Comparison of ENCODE assay signal across 19 cellular contexts in the genomic region with DNA sequence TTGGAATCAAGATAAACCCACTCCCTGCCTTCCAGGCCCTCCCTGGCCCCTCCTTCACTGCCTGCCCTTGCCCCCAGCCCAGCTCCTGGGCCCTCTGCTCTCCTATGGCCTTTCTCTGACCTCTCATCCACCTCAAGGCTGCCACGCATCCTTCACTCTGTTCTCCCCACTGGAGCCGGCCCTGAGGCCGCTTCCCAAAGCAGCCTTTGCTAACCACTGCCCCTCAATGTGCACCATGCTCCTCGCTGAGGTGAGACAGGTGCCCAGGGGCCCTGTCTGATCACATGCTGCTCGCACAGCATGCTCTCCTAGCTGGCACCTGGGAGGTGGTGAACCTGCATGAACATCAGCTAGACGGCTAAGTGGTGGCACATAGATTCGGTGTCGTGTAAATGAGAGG.
"Had no signal": no experiment of that assay in that cellular context is flagged by ENCODE, and none has a peak within 500 bp of the region (broad histone marks: within the 10 kb centered on the region; RNA-seq: fewer than 3 reads in every experiment).

No MANE protein-coding gene starts in this region.

- H3K4me3 ChIP-seq: body of pancreas, cardiac muscle cell, lower lobe of right lung, upper lobe of right lung had no signal

- H3K27me3 ChIP-seq: body of pancreas had no signal

- H3K9me3 ChIP-seq: body of pancreas, lower lobe of right lung, upper lobe of right lung had no signal

- ATAC-seq: activated CD4-positive, CD25-positive, alpha-beta regulatory T cell treated with anti-CD3 and anti-CD28 coated beads, Interleukin-2, amount 50 U/mL, for 24 hours; activated CD8-positive, alpha-beta T cell treated with anti-CD3 and anti-CD28 coated beads for 36 hours; activated naive CD8-positive, alpha-beta T cell treated with anti-CD3 and anti-CD28 coated beads, Interleukin-2, amount 50 U/mL, for 24 hours; activated T-cell treated with anti-CD3 and anti-CD28 coated beads, Interleukin-2, amount 50 U/mL, for 72 hours; body of pancreas; left lobe of liver; lower lobe of right lung; naive thymus-derived CD8-positive, alpha-beta T cell; SK-N-SH treated with all-trans-retinoic acid at 6 μM for 48 hours; stimulated activated naive CD8-positive, alpha-beta T cell treated with anti-CD3 and anti-CD28 coated beads, Interleukin-15, Interleukin-2, amounts not matched to agents 100 U/mL and 50 U/mL, for 24 hours; upper lobe of right lung had no signal

- H3K27ac ChIP-seq: body of pancreas, cardiac muscle cell, lower lobe of right lung, upper lobe of right lung, VCaP had no signal

- DNase-seq: activated CD4-positive, alpha-beta T cell treated with anti-CD3 and anti-CD28 coated beads, Interleukin-2, amount 10 ng/mL, durations not matched to agents 24 days and 14 days; activated CD8-positive, alpha-beta T cell treated with anti-CD3 and anti-CD28 coated beads for 36 hours; activated gamma-delta T cell; activated naive CD4-positive, alpha-beta T cell treated with anti-CD3 and anti-CD28 coated beads, Interleukin-2, amount 50 U/mL, for 16 hours; activated naive CD8-positive, alpha-beta T cell treated with anti-CD3 and anti-CD28 coated beads, Interleukin-2, amount 50 U/mL, for 24 hours; activated T-cell treated with anti-CD3 and anti-CD28 coated beads, Interleukin-2, amount 50 U/mL, for 72 hours; body of pancreas; effector CD8-positive, alpha-beta T cell; foreskin melanocyte; lower lobe of right lung; naive thymus-derived CD8-positive, alpha-beta T cell; stimulated activated CD4-positive, alpha-beta T cell treated with anti-CD3 and anti-CD28 coated beads, Interleukin-4, amount 100 ng/mL, for 4 hours; stimulated activated naive CD8-positive, alpha-beta T cell treated with anti-CD3 and anti-CD28 coated beads, Interleukin-15, Interleukin-2, amounts not matched to agents 100 U/mL and 50 U/mL, for 24 hours; upper lobe of right lung had no signal

- H3K36me3 ChIP-seq: cardiac muscle cell, lower lobe of right lung, upper lobe of right lung had no signal
